In genomic region chr1:71072273-71072672, GRCh38 we compare ENCODE assay signal across 1 cellular context.
TF ChIP-seq lines count a peak whose summit lies in the region.

No MANE protein-coding gene starts in this region.

TF ChIP-seq in HepG2, 621 proteins besides CTCF, POLR2A, EP300 and RAD21:
- TF ChIP-seq MAFF (IDR thresholded peaks at IDR 0.05; ENCODE audit: low read depth, low read length) = peak; percentile 84
- no peak for TF ChIP-seq RBM39 (IDR thresholded peaks at IDR 0.05; ENCODE audit: low read depth, low read length, poor library complexity, severe bottlenecking)
- peak; percentile 72 to 90 for TF ChIP-seq MAFK (conservative IDR thresholded peaks at IDR 0.05 in 1 of 2, IDR thresholded peaks at IDR 0.05 in 1 of 2; ENCODE audit: low read length in 2 of 2)
